ENCODE assay signal across 24 cellular contexts in genomic region chr2:149155181-149155580, GRCh38.
DNase-seq lines count a peak whose midpoint lies in the region; ATAC-seq, FAIRE-seq and TF ChIP-seq lines count a peak whose summit lies in the region.
"Had no signal": no experiment of that assay in that cellular context is flagged by ENCODE, and none has a peak within 500 bp of the region (broad histone marks: within the 10 kb centered on the region; RNA-seq: fewer than 3 reads in every experiment).

No MANE protein-coding gene starts in this region.

- no peak for TF ChIP-seq EP300 in GM12878 (IDR thresholded peaks at IDR 0.05; ENCODE audit: borderline replicate concordance in 1 of 2, control insufficient read depth in 1 of 2, low read depth in 2 of 2, low read length in 2 of 2)

- in situ Hi-C loops in GM12878 (cut with MboI): no loop called here

- WGBS in GM12878 (ENCODE audit: insufficient coverage, insufficient replicate concordance, low lambda C conversion rate, missing lambda C conversion rate): 94% methylated on average over 2 of the region's 2 CpGs
- WGBS in trophoblast cell (ENCODE audit: extremely low coverage, insufficient coverage, insufficient read length): no CpG with 5 or more reads among the region's 2 CpGs

- no peak overlapping the region for H3K4me3 ChIP-seq in NB4 (ENCODE audit: low read depth, low read length)
- H3K4me3 ChIP-seq in GM12878: no peak overlapping the region
- no peak overlapping the region for H3K4me3 ChIP-seq in trophoblast cell (ENCODE audit: low read depth, low read length)
- H3K4me3 ChIP-seq: lower lobe of right lung, right lobe of liver had no signal

- H3K4me1 ChIP-seq in GM12878 (ENCODE audit: control insufficient read depth, insufficient read depth, low read length) (peaks cover 3% of the 10 kb centered on the region; the same call in 1 of the 2 replicates), trophoblast cell (ENCODE audit: control insufficient read depth in 1 of 2, insufficient read depth in 2 of 2, low read length in 2 of 2) (peaks cover 0 to 6% of the 10 kb centered on the region in 2 experiments)
- H3K4me1 ChIP-seq: lower lobe of right lung, right lobe of liver had no signal

- no peak overlapping the region for H3K14ac ChIP-seq in trophoblast cell (ENCODE audit: low read length)

- FAIRE-seq in GM12878 (lab: Jason Lieb, UNC): no peak
- FAIRE-seq: D721Med, H54, kidney had no signal

- intact Hi-C loops in GM12878 (cut with micrococcal nuclease; ENCODE audit: unreplicated experiment): no loop called here

- no peak overlapping the region for H4K8ac ChIP-seq in trophoblast cell (ENCODE audit: low read depth, low read length)

- H3K4ac ChIP-seq in trophoblast cell (ENCODE audit: low read depth, low read length): no peak overlapping the region

- H4K20me1 ChIP-seq in GM12878 (ENCODE audit: control insufficient read depth, insufficient read depth): no peaks in the 10 kb centered on the region

- H3K79me1 ChIP-seq in trophoblast cell (ENCODE audit: low read length): peaks cover 1% of the 10 kb centered on the region

- H4K12ac ChIP-seq in trophoblast cell (ENCODE audit: low read depth, low read length): no peak overlapping the region

- no peak overlapping the region for H3K23ac ChIP-seq in trophoblast cell (ENCODE audit: low read length)

- H3K79me2 ChIP-seq in GM12878 (ENCODE audit: control insufficient read depth, insufficient read depth, low read length): no peaks in the 10 kb centered on the region
- peaks cover 2% of the 10 kb centered on the region for H3K79me2 ChIP-seq in trophoblast cell (ENCODE audit: control insufficient read depth, insufficient read depth, low read length, poor library complexity)
- H3K79me2 ChIP-seq: parathyroid adenoma had no signal

- H3K27ac ChIP-seq in GM12878 (ENCODE audit: control insufficient read depth, insufficient read depth) (no peak overlapping the region), trophoblast cell (ENCODE audit: low read depth, low read length) (no peak overlapping the region)
- H3K27ac ChIP-seq: lower lobe of right lung, parathyroid adenoma, right lobe of liver, VCaP had no signal

- TF ChIP-seq CTCF in NB4 (IDR thresholded peaks at IDR 0.05; ENCODE audit: low read depth, low read length): no peak
- TF ChIP-seq CTCF in GM12878 (IDR thresholded peaks at IDR 0.05 in 2 of 3, conservative IDR thresholded peaks at IDR 0.05 in 1 of 3; ENCODE audit: control insufficient read depth in 2 of 3, extremely low read depth in 1 of 3, insufficient read depth in 1 of 3, low read depth in 3 of 3, low read length in 3 of 3): no peak

- no peak overlapping the region for H3K9ac ChIP-seq in GM12878 (ENCODE audit: control insufficient read depth, insufficient read depth, low read length)
- H3K9ac ChIP-seq in trophoblast cell (ENCODE audit: low read length): no peak overlapping the region
- H3K9ac ChIP-seq: parathyroid adenoma, SK-N-SH had no signal

- no TSS peak for BruUV-seq in GM12878 (replicated peaks; lab: Mats Ljungman, UMichigan)

- POLR2A ChIA-PET in GM12878 (lab: Charles Lee): interaction anchor here (0.6 kb wide), 1 partner anchor 13 kb away, joined by 9 read pairs; no protein-coding TSS in a partner anchor

- no peak overlapping the region for H3K18ac ChIP-seq in trophoblast cell (ENCODE audit: low read length)

- H2BK12ac ChIP-seq in trophoblast cell (ENCODE audit: low read length): no peak overlapping the region

- TF ChIP-seq POLR2A in NB4 (IDR thresholded peaks at IDR 0.05; ENCODE audit: extremely low read depth, insufficient read length): no peak
- TF ChIP-seq POLR2A in GM12878 (IDR thresholded peaks at IDR 0.05; ENCODE audit: low read depth, low read length): no peak

- ATAC-seq in GM12878: 0 out of 3 replicates have a peak, but pooled peaks have one; percentile 25
- no peak for ATAC-seq in GM21528 (IDR thresholded peaks at IDR 0.05; ENCODE audit: low FRiP score, unreplicated experiment)
- ATAC-seq in GM21447 (IDR thresholded peaks at IDR 0.05; ENCODE audit: unreplicated experiment): no peak
- ATAC-seq in HG02610 (IDR thresholded peaks at IDR 0.05; ENCODE audit: unreplicated experiment): no peak
- ATAC-seq: activated T-cell treated with anti-CD3 and anti-CD28 coated beads, Interleukin-2, amount 50 U/mL, for 4 hours; lower lobe of right lung; right lobe of liver; stimulated activated memory B cell treated with anti-CD40 and anti-IgM and Interleukin-4, amounts not matched to agents 10 μg/mL and 1 μg/mL and 100 μg/mL, for 72 hours had no signal

- H3K36me3 ChIP-seq in GM12878 (ENCODE audit: control insufficient read depth in 2 of 2, insufficient read depth in 2 of 2, low read length in 1 of 2): no peaks in the 10 kb centered on the region
- no peaks in the 10 kb centered on the region for H3K36me3 ChIP-seq in trophoblast cell (ENCODE audit: control insufficient read depth in 1 of 2, insufficient read depth in 2 of 2, low read length in 2 of 2)
- H3K36me3 ChIP-seq: lower lobe of right lung, right lobe of liver had no signal

- H2AFZ ChIP-seq in GM12878 (ENCODE audit: control insufficient read depth, low read depth, low read length) (no peak overlapping the region), trophoblast cell (ENCODE audit: insufficient read depth, low read length, poor library complexity) (no peak overlapping the region)
- H2AFZ ChIP-seq: parathyroid adenoma had no signal

- no peak overlapping the region for H2BK120ac ChIP-seq in trophoblast cell (ENCODE audit: insufficient read depth, low read length, poor library complexity)

- H4K91ac ChIP-seq in trophoblast cell (ENCODE audit: low read depth, low read length): no peak overlapping the region

- no peak for TF ChIP-seq RAD21 in GM12878 (IDR thresholded peaks at IDR 0.05; ENCODE audit: insufficient read depth, low read depth, low read length)

- H3K27me3 ChIP-seq in GM12878 (replicated peaks in 1 of 2; ENCODE audit: control insufficient read depth in 2 of 2, insufficient read depth in 2 of 2, low read length in 1 of 2): no peaks in the 10 kb centered on the region
- no peaks in the 10 kb centered on the region for H3K27me3 ChIP-seq in trophoblast cell (ENCODE audit: insufficient read depth, low read length)
- H3K27me3 ChIP-seq: right lobe of liver had no signal

- H2BK5ac ChIP-seq in trophoblast cell (ENCODE audit: low read depth, low read length, poor library complexity): no peak overlapping the region

- RAD21 ChIA-PET in GM12878 (lab: Charles Lee; ENCODE audit: unreplicated experiment): no interaction called here

- SMC1A ChIA-PET in GM12878 (lab: Charles Lee; ENCODE audit: uncharacterized antibody, unreplicated experiment): no interaction called here

- no peaks in the 10 kb centered on the region for H3K9me3 ChIP-seq in GM12878 (replicated peaks; ENCODE audit: control insufficient read depth, insufficient read depth, low read length)
- H3K9me3 ChIP-seq in trophoblast cell (ENCODE audit: insufficient read depth, low read depth, low read length): no peaks in the 10 kb centered on the region
- H3K9me3 ChIP-seq: lower lobe of right lung, right lobe of liver, SK-N-SH had no signal

- H2AK5ac ChIP-seq in trophoblast cell (ENCODE audit: low read length): no peak overlapping the region

- DNase-seq in ELF-1 (ENCODE audit: low read depth, low spot score) (peak; percentile 51), NB4 (ENCODE audit: low read depth) (peak; percentile 42), GM12878 (ENCODE audit: low read depth, low spot score) (no peak), trophoblast cell (peak; percentile 99 to 100)
- DNase-seq: activated CD4-positive, alpha-beta T cell treated with anti-CD3 and anti-CD28 coated beads for 4 hours; activated naive CD4-positive, alpha-beta T cell; activated T-cell treated with anti-CD3 and anti-CD28 coated beads, Interleukin-2, amount 50 U/mL, for 4 hours; kidney; lower lobe of right lung; NCI-H1048; NCI-H1694 treated with DMSO at 0.1 percent for 48 hours; NCI-H510A treated with DMSO at 0.1 percent for 48 hours; right lobe of liver; RPMI8226; SK-N-SH; stimulated activated CD4-positive, alpha-beta T cell treated with anti-CD3 and anti-CD28 coated beads, Interleukin-4, amount 100 ng/mL, for 4 hours had no signal

- H3K4me2 ChIP-seq in GM12878 (ENCODE audit: control insufficient read depth, insufficient read depth) (no peak overlapping the region), trophoblast cell (ENCODE audit: low read length) (no peak overlapping the region)
- H3K4me2 ChIP-seq: SK-N-SH had no signal

- CTCF ChIA-PET in GM12878 (lab: Yijun Ruan, JAX): no interaction called here

TF ChIP-seq in GM12878, 131 proteins besides CTCF, POLR2A, EP300 and RAD21 (continues in another document):
- TF ChIP-seq STAT1 (conservative IDR thresholded peaks at IDR 0.05) (no peak), STAT3 (IDR thresholded peaks at IDR 0.05; ENCODE audit: low read depth, low read length) (no peak), MTA2 (IDR thresholded peaks at IDR 0.05; ENCODE audit: low read depth) (no peak), TCF12 (IDR thresholded peaks at IDR 0.05; ENCODE audit: low read depth, low read length) (no peak), NRF1 (conservative IDR thresholded peaks at IDR 0.05; ENCODE audit: low read depth, low read length) (no peak), SMAD5 (IDR thresholded peaks at IDR 0.05; ENCODE audit: low read depth) (no peak), TCF7 (IDR thresholded peaks at IDR 0.05; ENCODE audit: borderline replicate concordance) (no peak), SIN3A (IDR thresholded peaks at IDR 0.05; ENCODE audit: low read depth, low read length) (no peak), RELB (IDR thresholded peaks at IDR 0.05; ENCODE audit: low read depth) (no peak)
